In genomic region chr22:21905234-21905633, GRCh38 we compare ENCODE assay signal across 5 cellular contexts. TPM values are rescaled to one million over a fixed set of nuclear protein-coding genes. Genes with fewer than 3 reads are reported as not detected.
DNase-seq lines count a peak whose midpoint lies in the region; ATAC-seq, FAIRE-seq and TF ChIP-seq lines count a peak whose summit lies in the region.
"Not testable (repeated sequence)": the region's sequence is repeated elsewhere in the genome, so short reads cannot be mapped to it uniquely, and the experiment has no call there.

No MANE protein-coding gene starts in this region.

- H3K23ac ChIP-seq in neuronal stem cell (ENCODE audit: low read depth, low read length, poor library complexity) = not testable (repeated sequence)

- POLR2A ChIA-PET in Caco-2 (lab: Charles Lee) = not testable (repeated sequence)
- POLR2A ChIA-PET in K562 (lab: Yijun Ruan, JAX) = interaction anchor here (0.6 to 49.7 kb wide), 3 partner anchors 9 to 1367 kb away, joined by 4 to 1041 read pairs (median 8); partner anchors contain the start of gene PPM1F

- peak overlapping the region; percentile 4 for H3K27ac Mint-ChIP-seq in Caco-2 (ENCODE audit: unreplicated experiment)

- not testable (repeated sequence) for TF ChIP-seq RAD21 in K562 (CRISPR knock-in tag; conservative IDR thresholded peaks at IDR 0.05 in 1 of 2, IDR thresholded peaks at IDR 0.05 in 1 of 2)

- FAIRE-seq in K562 (lab: Jason Lieb, UNC) = not testable (repeated sequence)

- not testable (repeated sequence) for H3K4me1 ChIP-seq in Caco-2; K562 (replicated peaks in 1 of 2; ENCODE audit: control insufficient read depth in 2 of 2, insufficient read depth in 2 of 2, low read length in 2 of 2); neuronal stem cell (ENCODE audit: control insufficient read depth in 2 of 2, insufficient read depth in 1 of 2, low read depth in 1 of 2, low read length in 2 of 2); spleen

- H2AK5ac ChIP-seq in neuronal stem cell (ENCODE audit: low read depth, low read length) = not testable (repeated sequence)

- H3K9ac ChIP-seq in K562 (ENCODE audit: insufficient read depth in 1 of 2, low read depth in 2 of 2, low read length in 2 of 2); neuronal stem cell (ENCODE audit: low read depth, low read length, poor library complexity): not testable (repeated sequence)

- not testable (repeated sequence) for DNase-seq in Caco-2; neuronal stem cell (ENCODE audit: low spot score)
- peak in 1 of 4 experiments; percentile 34 for DNase-seq in K562 (ENCODE audit: extremely low read depth in 1 of 4, low spot score in 3 of 4)
- DNase-seq in iPS-NIHi7 (ENCODE audit: extremely low spot score) = peak; percentile 3
- peak; percentile 12 for DNase-seq in spleen

- H4K20me1 ChIP-seq in K562 (replicated peaks; ENCODE audit: control insufficient read depth, insufficient read depth, low read length) = peaks cover 10% of the 10 kb centered on the region; the same call in 1 of the 2 replicates

- in situ Hi-C loops in K562 (cut with MboI) = not testable (repeated sequence)

- CTCF ChIA-PET in Caco-2 (lab: Charles Lee) = not testable (repeated sequence)
- CTCF ChIA-PET in K562 (lab: Yijun Ruan, JAX; ENCODE audit: low intra/inter-chr PET ratio) = interaction anchor here (0.7 kb wide), 1 partner anchor 462 kb away, joined by 3 read pairs; no protein-coding TSS in a partner anchor

- H2AFZ ChIP-seq in K562 (ENCODE audit: low read depth, low read length); neuronal stem cell (ENCODE audit: low read length): not testable (repeated sequence)

- TF ChIP-seq EP300 in K562 (IDR thresholded peaks at IDR 0.05; ENCODE audit: low read length) = not testable (repeated sequence)

- H3K4me3 Mint-ChIP-seq in Caco-2 (ENCODE audit: unreplicated experiment) = not testable (repeated sequence)

- H4K91ac ChIP-seq in neuronal stem cell (ENCODE audit: low read depth, low read length, poor library complexity) = not testable (repeated sequence)

- not testable (repeated sequence) for BruUV-seq in Caco-2 (replicated peaks; lab: Mats Ljungman, UMichigan); K562 (replicated peaks; lab: Mats Ljungman, UMichigan)

- not testable (repeated sequence) for H3K36me3 ChIP-seq in Caco-2 (ENCODE audit: control insufficient read depth, insufficient read depth, low read length); K562 (ENCODE audit: control insufficient read depth, insufficient read depth, low read length); neuronal stem cell (replicated peaks in 1 of 2; ENCODE audit: control insufficient read depth in 2 of 2, insufficient read depth in 2 of 2, low read length in 2 of 2); spleen

- not testable (repeated sequence) for H3K4ac ChIP-seq in neuronal stem cell (ENCODE audit: low read length)

- not testable (repeated sequence) for H3K14ac ChIP-seq in neuronal stem cell (ENCODE audit: low read length)

- not testable (repeated sequence) for H3K9me3 ChIP-seq in Caco-2; K562 (replicated peaks; ENCODE audit: control insufficient read depth, insufficient read depth, low read depth, low read length); neuronal stem cell (replicated peaks in 1 of 2; ENCODE audit: control insufficient read depth in 2 of 2, insufficient read depth in 1 of 2, low read depth in 1 of 2, low read length in 2 of 2); spleen

- not testable (repeated sequence) for H3K36me3 Mint-ChIP-seq in Caco-2 (ENCODE audit: insufficient read depth, unreplicated experiment)

- H3K27me3 Mint-ChIP-seq in Caco-2 (ENCODE audit: insufficient read depth, unreplicated experiment) = not testable (repeated sequence)

- H2BK120ac ChIP-seq in neuronal stem cell (ENCODE audit: low read depth, low read length) = not testable (repeated sequence)

- H3K27me3 ChIP-seq in Caco-2 (replicated peaks; ENCODE audit: control insufficient read depth, insufficient read depth, low read length); neuronal stem cell (ENCODE audit: control insufficient read depth in 3 of 3, insufficient read depth in 3 of 3, low read depth in 1 of 3, low read length in 3 of 3); spleen (replicated peaks in 1 of 7): not testable (repeated sequence)
- H3K27me3 ChIP-seq in K562 (ENCODE audit: control insufficient read depth in 2 of 2, insufficient read depth in 2 of 2, low read length in 2 of 2) = peaks cover 11 to 20% of the 10 kb centered on the region in 2 experiments; a peak in 4 of 5 replicates

- peak overlapping the region; percentile 22 for H2BK12ac ChIP-seq in neuronal stem cell (ENCODE audit: low read length)

- H3K4me3 ChIP-seq in Caco-2 (ENCODE audit: low read depth, low read length); K562; neuronal stem cell (ENCODE audit: low read length in 2 of 2); spleen: not testable (repeated sequence)

- not testable (repeated sequence) for H3K79me2 ChIP-seq in K562 (ENCODE audit: control insufficient read depth, insufficient read depth, low read length)

- not testable (repeated sequence) for TF ChIP-seq CTCF in Caco-2 (IDR thresholded peaks at IDR 0.05; ENCODE audit: insufficient read depth in 1 of 2, low read depth in 1 of 2, low read length in 1 of 2, severe bottlenecking in 1 of 2, unreplicated experiment in 1 of 2); K562 (IDR thresholded peaks at IDR 0.05 in 2 of 3, conservative IDR thresholded peaks at IDR 0.05 in 1 of 3; ENCODE audit: insufficient read depth in 2 of 3, low read depth in 1 of 3, low read length in 3 of 3); spleen (IDR thresholded peaks at IDR 0.05 in 8 of 11, conservative IDR thresholded peaks at IDR 0.05 in 3 of 11)

- not testable (repeated sequence) for TF ChIP-seq POLR2A in K562 (conservative IDR thresholded peaks at IDR 0.05); spleen (IDR thresholded peaks at IDR 0.05)

- not testable (repeated sequence) for ATAC-seq in K562

- H3K4me2 ChIP-seq in K562 (ENCODE audit: insufficient read depth, low read length); neuronal stem cell (ENCODE audit: insufficient read depth, low read length, poor library complexity, severe bottlenecking): not testable (repeated sequence)

- H3K27ac ChIP-seq in K562 (ENCODE audit: extremely low read depth, low read depth, low read length); neuronal stem cell (replicated peaks; ENCODE audit: low read length); spleen: not testable (repeated sequence)

- not testable (repeated sequence) for H2BK15ac ChIP-seq in neuronal stem cell (ENCODE audit: low read length)

- 44% methylated on average over 11 of the region's 11 CpGs for WGBS in K562 (ENCODE audit: insufficient coverage, low coverage, missing lambda C conversion rate)
- WGBS in neuronal stem cell (ENCODE audit: extremely low coverage in 2 of 2, insufficient read length in 2 of 2, insufficient replicate concordance in 1 of 2), 2 donors = no CpG with 5 or more reads among the region's 11 CpGs
- 93 to 98% (median 95%) methylated on average over 11 of the region's 11 CpGs for WGBS in spleen, 5 donors

- not testable (repeated sequence) for H4K8ac ChIP-seq in neuronal stem cell (ENCODE audit: low read depth, low read length)

- H3K9me1 ChIP-seq in K562 (ENCODE audit: control insufficient read depth, insufficient read depth, low read length) = not testable (repeated sequence)

- H3K9me3 Mint-ChIP-seq in Caco-2 (ENCODE audit: unreplicated experiment) = not testable (repeated sequence)

- H3K79me1 ChIP-seq in neuronal stem cell (ENCODE audit: low read depth, low read length) = not testable (repeated sequence)

- H3K18ac ChIP-seq in neuronal stem cell (ENCODE audit: low read length) = not testable (repeated sequence)

- intact Hi-C loops in Caco-2 (cut with micrococcal nuclease; ENCODE audit: unreplicated experiment); K562 (cut with micrococcal nuclease); spleen (cut with DNase I; ENCODE audit: low total_unique reads): not testable (repeated sequence)

- H3K4me1 Mint-ChIP-seq in Caco-2 (ENCODE audit: low read depth, unreplicated experiment) = not testable (repeated sequence)

- not testable (repeated sequence) for H2BK5ac ChIP-seq in neuronal stem cell (ENCODE audit: low read length)

RNA-seq across cellular contexts. Expression of gene MAPK1, which starts 37.8 kb away (rescaled TPM):
- total RNA-seq in Caco-2 (2022) = 135 and 136 TPM in 2 replicates
- total RNA-seq in K562 (2011; cell fraction: chromatin; rRNA removed; ENCODE audit: low replicate concordance) = 220 and 305 TPM in 2 replicates
- 68.7 and 81.2 TPM in 2 replicates for total RNA-seq in K562 (2011; cell fraction: nucleolus; rRNA removed)
- total RNA-seq in K562 (2011; cell fraction: nucleoplasm; rRNA removed) = 142 and 210 TPM in 2 replicates
- total RNA-seq in K562 (2014; rRNA removed) = 183 and 249 TPM in 2 replicates
- total RNA-seq in K562 (2014; rRNA removed; fragmentation: Illumina TruSeq; extraction: Trizol) = 319 and 370 TPM in 2 replicates
- total RNA-seq in K562 (2015; rRNA removed; fragmentation: Illumina TruSeq; extraction: Trizol) = 283 and 289 TPM in 2 replicates
- 464 and 475 TPM in 2 replicates for total RNA-seq in K562 (2021)
- polyA plus RNA-seq in K562 (2011; rRNA removed) = 381 and 575 TPM in 2 replicates
- polyA plus RNA-seq in K562 (2011; cell fraction: cytosol; rRNA removed) = 168 and 240 TPM in 2 replicates
- polyA plus RNA-seq in K562 (2011; cell fraction: nucleus; rRNA removed) = 236 and 309 TPM in 2 replicates
- polyA plus RNA-seq in K562 (2012) = 233 and 368 TPM in 2 replicates
- polyA plus RNA-seq in K562 (2014; fragmentation: Illumina TruSeq; extraction: Trizol) = 260 and 350 TPM in 2 replicates
- 10 to 100 TPM; 46.3 to 51.4 TPM for polyA plus RNA-seq in K562 (2014; fragmentation: Nextera tagmentation; extraction: Ambion mirVana)
- polyA plus RNA-seq in K562 (2014; rRNA removed) = 146 and 212 TPM in 2 replicates
- 295 and 429 TPM in 2 replicates for polyA minus RNA-seq in K562 (2011; rRNA and poly(A)+ RNA removed)
- 100 and 114 TPM in 2 replicates for polyA minus RNA-seq in K562 (2011; cell fraction: cytosol; rRNA and poly(A)+ RNA removed)
- 36.5 and 66.6 TPM in 2 replicates for polyA minus RNA-seq in K562 (2011; cell fraction: nucleus; rRNA and poly(A)+ RNA removed)
- 51.0 TPM for polyA plus RNA-seq in neuronal stem cell (2013, experiment 1 of 2)
- 50.9 TPM for polyA plus RNA-seq in neuronal stem cell (2013, experiment 2 of 2)
- total RNA-seq in spleen = 100 to 1,000 TPM in 5 of 7 donors, 10 to 100 TPM in 2; 87.0 to 165 (median 131) TPM
- polyA plus RNA-seq in spleen = 10 to 100 TPM; 11.6 to 18.0 (median 15.1) TPM

RNA-seq across cellular contexts. Expression of gene PPM1F, which starts 47.4 kb away (rescaled TPM):
- total RNA-seq in Caco-2 (2022) (18.9 and 25.8 TPM in 2 replicates), K562 (2014; rRNA removed) (132 and 153 TPM in 2 replicates), K562 (2014; rRNA removed; fragmentation: Illumina TruSeq; extraction: Trizol) (33.1 and 36.9 TPM in 2 replicates), K562 (2015; rRNA removed; fragmentation: Illumina TruSeq; extraction: Trizol) (74.6 and 75.0 TPM in 2 replicates), K562 (2021) (157 and 159 TPM in 2 replicates), spleen (100 to 1,000 TPM in 1 of 7 donors, 10 to 100 TPM in 6; 63.4 to 103 (median 87.8) TPM)
- 103 and 226 TPM in 2 replicates for total RNA-seq in K562 (2011; cell fraction: chromatin; rRNA removed; ENCODE audit: low replicate concordance)
- 122 and 135 TPM in 2 replicates for total RNA-seq in K562 (2011; cell fraction: nucleolus; rRNA removed)
- total RNA-seq in K562 (2011; cell fraction: nucleoplasm; rRNA removed) = 120 and 153 TPM in 2 replicates
- polyA plus RNA-seq in K562 (2011; rRNA removed) (64.0 and 73.1 TPM in 2 replicates), K562 (2014; fragmentation: Illumina TruSeq; extraction: Trizol) (53.8 and 92.1 TPM in 2 replicates), K562 (2014; fragmentation: Nextera tagmentation; extraction: Ambion mirVana) (1 to 10 TPM; 2.1 to 4.5 TPM), K562 (2014; rRNA removed) (110 and 121 TPM in 2 replicates), spleen (10 to 100 TPM; 13.6 to 37.2 (median 14.0) TPM)
- 74.8 and 124 TPM in 2 replicates for polyA plus RNA-seq in K562 (2011; cell fraction: cytosol; rRNA removed)
- polyA plus RNA-seq in K562 (2011; cell fraction: nucleus; rRNA removed) = 187 and 284 TPM in 2 replicates
- polyA plus RNA-seq in K562 (2012) = 81.6 and 118 TPM in 2 replicates
- polyA minus RNA-seq in K562 (2011; rRNA and poly(A)+ RNA removed) = 29.5 and 43.3 TPM in 2 replicates
- polyA minus RNA-seq in K562 (2011; cell fraction: cytosol; rRNA and poly(A)+ RNA removed) = 53.3 and 68.1 TPM in 2 replicates
- 34.9 and 45.5 TPM in 2 replicates for polyA minus RNA-seq in K562 (2011; cell fraction: nucleus; rRNA and poly(A)+ RNA removed)
- 17.8 TPM for polyA plus RNA-seq in neuronal stem cell (2013, experiment 1 of 2)
- polyA plus RNA-seq in neuronal stem cell (2013, experiment 2 of 2) = 16.6 TPM
